Comparison of ENCODE assay signal across 8 cellular contexts in genomic region chr18:23918395-23919032, GRCh38.
DNase-seq lines count a peak whose midpoint lies in the region; ATAC-seq and TF ChIP-seq lines count a peak whose summit lies in the region.

No MANE protein-coding gene starts in this region.

- no peaks in the 10 kb centered on the region for H3K79me2 ChIP-seq in Karpas-422 (ENCODE audit: low read length)
- H3K79me2 ChIP-seq in parathyroid adenoma = no peaks in the 10 kb centered on the region

- H3K27ac ChIP-seq in Karpas-422 (ENCODE audit: low read length) = no peak overlapping the region
- no peak overlapping the region for H3K27ac ChIP-seq in RWPE2 (ENCODE audit: poor library complexity, severe bottlenecking)
- H3K27ac ChIP-seq in parathyroid adenoma = no peak overlapping the region
- H3K27ac ChIP-seq in upper lobe of left lung = no peak overlapping the region

- TF ChIP-seq EP300 in upper lobe of left lung (IDR thresholded peaks at IDR 0.05) = no peak

- TF ChIP-seq POLR2A in upper lobe of left lung (IDR thresholded peaks at IDR 0.05) = no peak

- 34 to 39% methylated on average over 10 of the region's 10 CpGs for WGBS in upper lobe of left lung, 2 donors

- H3K9me2 ChIP-seq in Karpas-422 (replicated peaks; ENCODE audit: insufficient read depth, low read length) = no peaks in the 10 kb centered on the region

- TF ChIP-seq CTCF in RWPE2 (IDR thresholded peaks at IDR 0.05; ENCODE audit: poor library complexity, severe bottlenecking) = peak; percentile 89
- TF ChIP-seq CTCF in parathyroid adenoma (IDR thresholded peaks at IDR 0.05) = peak; percentile 87
- TF ChIP-seq CTCF in upper lobe of left lung (IDR thresholded peaks at IDR 0.05) = peak; percentile 51 to 70 (median 64)

- ATAC-seq in RWPE2 (ENCODE audit: low read depth) = peak; percentile 54
- ATAC-seq in upper lobe of left lung (ENCODE audit: low FRiP score in 2 of 2) = peak; percentile 73 to 85

- H3K27me3 ChIP-seq in Karpas-422 (ENCODE audit: low read length) (no peaks in the 10 kb centered on the region), RWPE2 (ENCODE audit: insufficient read depth, poor library complexity, severe bottlenecking) (no peaks in the 10 kb centered on the region), parathyroid adenoma (ENCODE audit: control insufficient read depth, insufficient read depth, low read length) (no peaks in the 10 kb centered on the region), upper lobe of left lung (no peaks in the 10 kb centered on the region)

- H3K36me3 ChIP-seq in Karpas-422 (ENCODE audit: insufficient read depth, low read length) = no peaks in the 10 kb centered on the region
- H3K36me3 ChIP-seq in RWPE2 (ENCODE audit: low read depth) = peaks cover 98% of the 10 kb centered on the region
- H3K36me3 ChIP-seq in parathyroid adenoma (ENCODE audit: control insufficient read depth, insufficient read depth, low read length) = no peaks in the 10 kb centered on the region
- H3K36me3 ChIP-seq in upper lobe of left lung = peaks cover 0 to 3% (median 0%) of the 10 kb centered on the region in 4 donors

- H3K9ac ChIP-seq in Karpas-422 (ENCODE audit: low read length) (no peak overlapping the region), parathyroid adenoma (no peak overlapping the region)

- H2AFZ ChIP-seq in Karpas-422 (ENCODE audit: low read length) = no peak overlapping the region
- H2AFZ ChIP-seq in parathyroid adenoma = no peak overlapping the region

- H3K4me2 ChIP-seq in Karpas-422 (ENCODE audit: low read depth, low read length, poor library complexity, severe bottlenecking) (no peak overlapping the region), parathyroid adenoma (ENCODE audit: low read length) (no peak overlapping the region)

- H3K4me1 ChIP-seq in Karpas-422 (ENCODE audit: low read length) = no peaks in the 10 kb centered on the region
- H3K4me1 ChIP-seq in RWPE2 (ENCODE audit: insufficient read depth, poor library complexity, severe bottlenecking) = no peaks in the 10 kb centered on the region
- no peaks in the 10 kb centered on the region for H3K4me1 ChIP-seq in parathyroid adenoma
- H3K4me1 ChIP-seq in upper lobe of left lung = no peaks in the 10 kb centered on the region

- H4K20me1 ChIP-seq in Karpas-422 (ENCODE audit: insufficient read depth, low read depth, low read length) = no peaks in the 10 kb centered on the region

- H3K9me3 ChIP-seq in Karpas-422 (ENCODE audit: low read length) (no peaks in the 10 kb centered on the region), RWPE2 (ENCODE audit: severe bottlenecking) (no peaks in the 10 kb centered on the region), parathyroid adenoma (ENCODE audit: control insufficient read depth, low read length) (no peaks in the 10 kb centered on the region), upper lobe of left lung (no peaks in the 10 kb centered on the region)

- DNase-seq in DMS 273 (lab: John Stamatoyannopoulos, UW; ENCODE audit: unreplicated experiment) (peak; percentile 90), DMS 273 treated with DMSO at 0.1 percent for 48 hours (lab: John Stamatoyannopoulos, UW) (no peak), Karpas-422 (peak; percentile 84), RWPE2 (ENCODE audit: low spot score) (no peak), germinal center (ENCODE audit: low spot score) (peak; percentile 64), upper lobe of left lung (peak in 1 of 2 donors; percentile 65)
- DNase-seq in activated effector memory CD4-positive, alpha-beta T cell treated with Interleukin-2 at 50 U/mL for 16 hours = peak; percentile 64

- H3K4me3 ChIP-seq in Karpas-422 (ENCODE audit: low read length) = no peak overlapping the region
- no peak overlapping the region for H3K4me3 ChIP-seq in RWPE2 (ENCODE audit: severe bottlenecking)
- no peak overlapping the region for H3K4me3 ChIP-seq in parathyroid adenoma (ENCODE audit: low read depth, low read length)
- no peak overlapping the region for H3K4me3 ChIP-seq in upper lobe of left lung

Comparison
In these comparisons a context has a peak if more than half of its experiments do, and no peak if none do; other contexts are left out.
1. DNase-seq: peak in DMS 273 (single experiment), Karpas-422 (single experiment), activated effector memory CD4-positive, alpha-beta T cell treated with Interleukin-2 at 50 U/mL for 16 hours (single experiment) and germinal center (single experiment); none in DMS 273 treated with DMSO at 0.1 percent for 48 hours (single experiment) and RWPE2 (single experiment).
2. Peak in every context shown above with its lines, with median percentiles within 50 percentile points of each other: CTCF ChIP-seq.